In the genomic region with DNA sequence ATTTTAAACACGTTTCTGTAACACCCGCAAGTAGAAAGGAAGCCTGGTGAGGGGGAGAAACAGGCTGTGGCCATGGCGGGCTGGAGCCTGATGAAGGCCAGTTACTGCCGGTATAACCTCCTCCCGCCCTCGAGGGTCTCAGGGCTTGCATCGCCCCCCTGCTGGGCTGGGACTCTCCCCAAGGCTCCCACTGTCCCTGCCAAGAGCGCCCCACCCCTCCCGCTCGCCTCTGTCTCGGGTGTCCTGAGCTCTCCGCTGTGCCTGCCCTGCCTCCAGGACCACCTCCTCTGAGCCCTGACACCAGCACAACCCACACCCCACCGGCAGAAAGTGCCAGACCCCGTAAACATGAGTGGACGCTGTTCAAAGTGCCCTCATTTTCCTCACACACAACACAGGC, we compare ENCODE assay signal across 17 cellular contexts. TPM values are rescaled to one million over a fixed set of nuclear protein-coding genes. Genes with fewer than 3 reads are reported as not detected.
DNase-seq lines count a peak whose midpoint lies in the region; ATAC-seq and TF ChIP-seq lines count a peak whose summit lies in the region.
"Had no signal": no experiment of that assay in that cellular context is flagged by ENCODE, and none has a peak within 500 bp of the region (broad histone marks: within the 10 kb centered on the region; RNA-seq: fewer than 3 reads in every experiment).

No MANE protein-coding gene starts in this region.

- H3K27me3 ChIP-seq in heart right ventricle (no peaks in the 10 kb centered on the region), right atrium auricular region (no peaks in the 10 kb centered on the region)
- H3K27me3 ChIP-seq: BLaER1 had no signal

- DNase-seq in heart right ventricle (no peak), left ventricle myocardium superior (no peak), right atrium auricular region (ENCODE audit: low spot score) (no peak), D341Med (ENCODE audit: low spot score) (no peak), DMS114 treated with DMSO at 0.1 percent for 48 hours (lab: John Stamatoyannopoulos, UW; ENCODE audit: unreplicated experiment) (no peak)
- DNase-seq: COR-L47, DMS53, KG1, NCI-H1092, NCI-H226, NCI-H526, PC-3 had no signal

- H3K9me3 Mint-ChIP-seq in activated T-helper 17 cell treated with anti-CD3 and anti-CD28 coated beads, Interleukin-2, amount 50 U/mL, for 72 hours: no peaks in the 10 kb centered on the region

- no peak for TF ChIP-seq CTCF in heart right ventricle (IDR thresholded peaks at IDR 0.05)
- no peak for TF ChIP-seq CTCF in right atrium auricular region (IDR thresholded peaks at IDR 0.05)

- peak overlapping the region; percentile 87 for H3K27ac Mint-ChIP-seq in activated T-helper 17 cell treated with anti-CD3 and anti-CD28 coated beads, Interleukin-2, amount 50 U/mL, for 72 hours

- H3K27ac ChIP-seq in heart right ventricle (peak overlapping the region in 8 of 10 donors; percentile 25 to 99 (median 96)), right atrium auricular region (peak overlapping the region; percentile 92 to 97)
- H3K27ac ChIP-seq: BLaER1 had no signal

- no peaks in the 10 kb centered on the region for H3K9me3 ChIP-seq in heart right ventricle
- H3K9me3 ChIP-seq in right atrium auricular region: no peaks in the 10 kb centered on the region
- H3K9me3 ChIP-seq: BLaER1 had no signal

- no peak overlapping the region for H3K4me3 ChIP-seq in heart right ventricle
- no peak overlapping the region for H3K4me3 ChIP-seq in right atrium auricular region
- H3K4me3 ChIP-seq: BLaER1 had no signal

- ATAC-seq in heart right ventricle (no peak), left ventricle myocardium superior (no peak), HG02973 (IDR thresholded peaks at IDR 0.05; ENCODE audit: unreplicated experiment) (no peak)
- no peak for ATAC-seq in activated T-helper 17 cell treated with anti-CD3 and anti-CD28 coated beads, Interleukin-2, amount 50 U/mL, for 72 hours (replicated peaks)
- ATAC-seq: PC-3 had no signal

- 67 to 71% methylated on average over 14 to 15 of the region's 15 CpGs for WGBS in heart right ventricle, 2 donors

- no peak overlapping the region for H3K4me3 Mint-ChIP-seq in activated T-helper 17 cell treated with anti-CD3 and anti-CD28 coated beads, Interleukin-2, amount 50 U/mL, for 72 hours

- H3K4me1 ChIP-seq in heart right ventricle (peaks cover 40 to 77% (median 55%) of the 10 kb centered on the region in 9 donors), right atrium auricular region (peaks cover 0 to 50% of the 10 kb centered on the region in 2 donors)

- intact Hi-C loops in heart right ventricle (cut with DNase I) (loop anchor here in 1 of 10 donors (10.0 kb wide), 1 partner anchor 57 kb away; a partner anchor contains a TSS), left ventricle myocardium superior (cut with micrococcal nuclease) (no loop called here)

- H3K36me3 Mint-ChIP-seq in activated T-helper 17 cell treated with anti-CD3 and anti-CD28 coated beads, Interleukin-2, amount 50 U/mL, for 72 hours (ENCODE audit: low read depth): peaks cover 77% of the 10 kb centered on the region

- no peaks in the 10 kb centered on the region for H3K27me3 Mint-ChIP-seq in activated T-helper 17 cell treated with anti-CD3 and anti-CD28 coated beads, Interleukin-2, amount 50 U/mL, for 72 hours

- H3K4me1 Mint-ChIP-seq in activated T-helper 17 cell treated with anti-CD3 and anti-CD28 coated beads, Interleukin-2, amount 50 U/mL, for 72 hours: peaks cover 12% of the 10 kb centered on the region

- H3K36me3 ChIP-seq in heart right ventricle (peaks cover 0 to 94% (median 31%) of the 10 kb centered on the region in 9 donors), right atrium auricular region (peaks cover 46% of the 10 kb centered on the region)

RNA-seq across cellular contexts. Expression of a gene that starts 18.7 kb away (rescaled TPM):
- total RNA-seq in heart right ventricle: 10 to 100 TPM; 10.7 to 24.4 (median 18.1) TPM
- 10 to 100 TPM; 37.5 to 49.9 TPM for polyA plus RNA-seq in heart right ventricle
- 28.8 TPM for total RNA-seq in left ventricle myocardium superior
- 10 to 100 TPM; 14.3 to 22.5 TPM for total RNA-seq in activated T-helper 17 cell treated with anti-CD3 and anti-CD28 coated beads, Interleukin-2, amount 50 U/mL, for 72 hours
- 10 to 100 TPM; 35.1 to 42.2 TPM for total RNA-seq in right atrium auricular region
- total RNA-seq: H1, M059J, PC-3 had no signal
- polyA plus RNA-seq: H1 had no signal

RNA-seq across cellular contexts. Expression of a gene that starts 59.0 kb away (rescaled TPM):
- total RNA-seq in heart right ventricle: 10 to 100 TPM; 14.5 to 22.0 (median 19.7) TPM
- 10 to 100 TPM; 27.4 to 50.5 TPM for polyA plus RNA-seq in heart right ventricle
- total RNA-seq in left ventricle myocardium superior: 21.6 TPM
- 10 to 100 TPM; 49.2 to 67.9 TPM for total RNA-seq in activated T-helper 17 cell treated with anti-CD3 and anti-CD28 coated beads, Interleukin-2, amount 50 U/mL, for 72 hours
- 10 to 100 TPM; 11.3 to 11.5 TPM for total RNA-seq in right atrium auricular region

RNA-seq across cellular contexts. Expression of a gene that starts 59.7 kb away (rescaled TPM):
- total RNA-seq in heart right ventricle (10 to 100 TPM in 2 of 10 donors, 1 to 10 TPM in 8; 4.7 to 11.9 (median 8.0) TPM), left ventricle myocardium superior (7.5 TPM), right atrium auricular region (10 to 100 TPM in 1 of 2 donors, 1 to 10 TPM in 1; 6.4 to 13.0 TPM)
- polyA plus RNA-seq in heart right ventricle: 1 to 10 TPM; 6.8 to 9.2 TPM
- total RNA-seq in activated T-helper 17 cell treated with anti-CD3 and anti-CD28 coated beads, Interleukin-2, amount 50 U/mL, for 72 hours: 10 to 100 TPM; 11.9 to 19.9 TPM
